In the genomic region with DNA sequence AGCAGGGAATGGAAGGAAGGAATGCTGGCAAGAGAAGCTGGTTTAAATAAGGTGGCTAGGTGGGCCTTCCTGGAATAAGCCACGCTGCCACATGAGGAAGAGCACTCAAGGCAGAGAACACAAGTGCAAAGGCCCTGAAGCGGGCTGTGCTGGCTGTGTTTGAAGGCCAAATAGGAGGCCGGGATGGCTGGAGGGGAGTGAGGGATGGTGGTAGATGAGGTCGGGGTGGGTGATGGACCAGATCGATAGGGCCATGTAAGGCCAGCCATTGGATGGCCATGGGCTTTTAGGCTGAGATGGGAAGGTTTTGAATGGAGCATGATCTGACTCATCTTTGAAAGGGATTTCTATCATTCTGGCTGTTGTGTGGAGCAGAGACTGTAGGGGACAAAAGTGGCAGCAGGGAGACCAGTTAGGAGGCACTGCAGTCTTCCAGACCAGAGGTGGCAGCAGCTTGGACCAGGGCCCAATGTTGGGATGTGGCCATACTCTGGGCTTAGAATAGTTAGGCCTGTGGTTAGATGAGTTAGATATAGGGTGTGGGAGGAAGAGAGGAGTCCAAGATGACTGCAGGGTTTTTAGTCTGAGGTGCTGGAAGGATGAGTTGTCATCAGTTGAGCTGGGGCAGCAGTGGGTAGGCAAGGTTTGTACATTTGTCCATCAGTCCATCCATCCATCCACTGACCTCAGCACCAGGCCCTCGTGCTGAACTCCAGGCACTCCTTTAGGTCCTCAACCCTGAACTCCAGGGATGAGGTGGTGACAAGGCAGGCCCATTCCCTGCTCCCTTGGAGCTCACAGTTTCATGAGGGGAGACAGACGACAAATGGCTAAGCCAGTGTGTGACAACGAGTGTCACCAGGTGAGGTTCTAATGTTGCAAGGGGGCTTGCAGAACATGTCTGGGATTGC, we compare ENCODE assay signal across 16 cellular contexts. TPM values are rescaled to one million over a fixed set of nuclear protein-coding genes. Genes with fewer than 3 reads are reported as not detected.
DNase-seq lines count a peak whose midpoint lies in the region; ATAC-seq and TF ChIP-seq lines count a peak whose summit lies in the region.
"Had no signal": no experiment of that assay in that cellular context is flagged by ENCODE, and none has a peak within 500 bp of the region (broad histone marks: within the 10 kb centered on the region; RNA-seq: fewer than 3 reads in every experiment).

No MANE protein-coding gene starts in this region.

- H3K36me3 ChIP-seq in IMR-90 (ENCODE audit: control insufficient read depth, insufficient read depth, low read length) (peaks cover 70% of the 10 kb centered on the region), heart left ventricle (peaks cover 5 to 100% (median 97%) of the 10 kb centered on the region in 9 donors), testis (ENCODE audit: low read depth, missing control alignments) (no peaks in the 10 kb centered on the region), lower lobe of right lung (peaks cover 95% of the 10 kb centered on the region)
- H3K36me3 ChIP-seq: uterus had no signal

- H4K91ac ChIP-seq in IMR-90 (ENCODE audit: insufficient read depth, low read depth, low read length) = peak overlapping the region; percentile 47; the same call in 1 of the 2 replicates

- H3K4me1 ChIP-seq in IMR-90 (ENCODE audit: control insufficient read depth, insufficient read depth, low read length) = peaks cover 30% of the 10 kb centered on the region
- H3K4me1 ChIP-seq in heart left ventricle = peaks cover 0 to 55% (median 27%) of the 10 kb centered on the region in 12 donors
- H3K4me1 ChIP-seq in testis = peaks cover 78% of the 10 kb centered on the region
- peaks cover 37% of the 10 kb centered on the region for H3K4me1 ChIP-seq in lower lobe of right lung
- H3K4me1 ChIP-seq: HAP-1, parathyroid adenoma, uterus had no signal

- no peaks in the 10 kb centered on the region for H3K9me3 ChIP-seq in IMR-90 (ENCODE audit: control insufficient read depth, insufficient read depth, low read length)
- no peaks in the 10 kb centered on the region for H3K9me3 ChIP-seq in heart left ventricle
- no peaks in the 10 kb centered on the region for H3K9me3 ChIP-seq in testis
- no peaks in the 10 kb centered on the region for H3K9me3 ChIP-seq in lower lobe of right lung
- H3K9me3 ChIP-seq: HAP-1, uterus had no signal

- no peak overlapping the region for H3K18ac ChIP-seq in IMR-90 (ENCODE audit: low read depth, low read length)

- peak overlapping the region; percentile 35 for H2AK5ac ChIP-seq in IMR-90 (ENCODE audit: low read depth, low read length)

- no peak overlapping the region for H2BK120ac ChIP-seq in IMR-90 (ENCODE audit: low read depth, low read length)

- H3K27me3 ChIP-seq in IMR-90 (ENCODE audit: control insufficient read depth, insufficient read depth, low read length) = no peaks in the 10 kb centered on the region
- H3K27me3 ChIP-seq in heart left ventricle = no peaks in the 10 kb centered on the region
- H3K27me3 ChIP-seq in testis = no peaks in the 10 kb centered on the region
- H3K27me3 ChIP-seq in lower lobe of right lung (ENCODE audit: low read depth) = no peaks in the 10 kb centered on the region
- H3K27me3 ChIP-seq: uterus had no signal

- H3K4me2 ChIP-seq in IMR-90 (ENCODE audit: low read depth, low read length) = no peak overlapping the region

- WGBS in IMR-90 (ENCODE audit: extremely low coverage in 2 of 2, insufficient read length in 1 of 2), 2 experiments = 100% methylated on average over 2 of the region's 8 CpGs; no CpG with 5 or more reads in 1 of the 2 experiments
- 82 to 90% (median 84%) methylated on average over 8 of the region's 8 CpGs for WGBS in heart left ventricle, 4 donors
- WGBS in testis, 2 donors = 79 to 87% methylated on average over 8 of the region's 8 CpGs

- POLR2A ChIA-PET in IMR-90 (lab: Charles Lee; ENCODE audit: unreplicated experiment) = no interaction called here

- TF ChIP-seq RAD21 in IMR-90 (IDR thresholded peaks at IDR 0.05; ENCODE audit: low read length) = no peak

- H3K23ac ChIP-seq in IMR-90 (ENCODE audit: low read depth, low read length) = 0 out of 2 replicates have a peak overlapping the region, but pooled peaks have one; percentile 38

- peak overlapping the region; percentile 36; the same call in 1 of the 2 replicates for H3K4ac ChIP-seq in IMR-90 (ENCODE audit: low read depth, low read length)

- 0 out of 2 replicates have a peak overlapping the region, but pooled peaks have one; percentile 0 for H3K27ac ChIP-seq in IMR-90 (ENCODE audit: insufficient read depth, low read length)
- peak overlapping the region in 8 of 12 donors; percentile 18 to 86 (median 40) for H3K27ac ChIP-seq in heart left ventricle
- peak overlapping the region; percentile 32 to 59 for H3K27ac ChIP-seq in testis
- no peak overlapping the region for H3K27ac ChIP-seq in lower lobe of right lung
- H3K27ac ChIP-seq: parathyroid adenoma, uterus had no signal

- intact Hi-C loops in IMR-90 (cut with micrococcal nuclease) = no loop called here
- intact Hi-C loops in heart left ventricle (cut with DNase I) = no loop called here
- intact Hi-C loops in testis (cut with DNase I; ENCODE audit: low total_unique reads) = no loop called here
- intact Hi-C loops in lower lobe of right lung (cut with DNase I) = no loop called here

- H2AFZ ChIP-seq in IMR-90 (replicated peaks; ENCODE audit: low read length, poor library complexity) = no peak overlapping the region
- H2AFZ ChIP-seq: parathyroid adenoma had no signal

- H2BK20ac ChIP-seq in IMR-90 (ENCODE audit: low read depth, low read length) = no peak overlapping the region; the same call in 1 of the 2 replicates

- peaks cover 37% of the 10 kb centered on the region for H3K9me1 ChIP-seq in IMR-90 (ENCODE audit: insufficient read depth, low read length)

- dilution Hi-C loops in IMR-90 (cut with HindIII; ENCODE audit: low sequenced_read_pairs, unreplicated experiment) = no loop called here

- peak; percentile 65 for DNase-seq in IMR-90
- DNase-seq in amniotic epithelial cell (ENCODE audit: low read depth) = peak; percentile 85
- DNase-seq in heart left ventricle = peak in 1 of 5 donors; percentile 72
- DNase-seq in testis = no peak
- DNase-seq in T-helper 1 cell = no peak
- DNase-seq in stimulated activated CD4-positive, alpha-beta T cell treated with anti-CD3 and anti-CD28 coated beads, Interleukin-4, amount 100 ng/mL, for 1 hour = no peak
- DNase-seq in lower lobe of right lung = no peak
- DNase-seq: activated CD4-positive, alpha-beta T cell treated with anti-CD3 and anti-CD28 coated beads for 4 hours; activated naive CD4-positive, alpha-beta T cell; DMS79; effector CD4-positive, alpha-beta T cell; NCI-H1694 treated with DMSO at 0.1 percent for 48 hours; SHP77 treated with DMSO at 0.1 percent for 48 hours; uterus had no signal

- no peak overlapping the region for H3K56ac ChIP-seq in IMR-90 (ENCODE audit: extremely low read depth, insufficient read depth, low read length)

- peak overlapping the region in 1 of 2 experiments; percentile 46; a peak in 2 of 4 replicates for H4K8ac ChIP-seq in IMR-90 (ENCODE audit: low read depth in 2 of 2, low read length in 2 of 2)

- H2BK5ac ChIP-seq in IMR-90 (ENCODE audit: low read depth, low read length, poor library complexity, severe bottlenecking) = peak overlapping the region; percentile 53

- H3K4me3 ChIP-seq in IMR-90 (ENCODE audit: insufficient read depth, low read depth, low read length) = no peak overlapping the region
- H3K4me3 ChIP-seq in heart left ventricle = no peak overlapping the region
- H3K4me3 ChIP-seq in testis = no peak overlapping the region
- no peak overlapping the region for H3K4me3 ChIP-seq in lower lobe of right lung
- H3K4me3 ChIP-seq: HAP-1, uterus had no signal

- CTCF ChIA-PET in IMR-90 (lab: Yijun Ruan, JAX) = no interaction called here

- H3K14ac ChIP-seq in IMR-90 (replicated peaks; ENCODE audit: low read depth, low read length) = 0 out of 2 replicates have a peak overlapping the region, but pooled peaks have one; percentile 29

- peak overlapping the region; percentile 34; the same call in 1 of the 2 replicates for H4K5ac ChIP-seq in IMR-90 (ENCODE audit: low read depth, low read length)

- no TSS peak for BruUV-seq in IMR-90 (replicated peaks; lab: Mats Ljungman, UMichigan)

- H3K79me1 ChIP-seq in IMR-90 (ENCODE audit: low read depth in 1 of 2, low read length in 2 of 2) = peaks cover 52 to 86% of the 10 kb centered on the region in 2 experiments

- in situ Hi-C loops in IMR-90 (cut with MboI; ENCODE audit: low sequenced_read_pairs) = no loop called here

- H2AK9ac ChIP-seq in IMR-90 (replicated peaks; ENCODE audit: low read depth, low read length, poor library complexity) = no peak overlapping the region

- H2BK15ac ChIP-seq in IMR-90 (ENCODE audit: low read depth, low read length) = no peak overlapping the region

- TF ChIP-seq POLR2A in IMR-90 (IDR thresholded peaks at IDR 0.05; ENCODE audit: low read depth, low read length) (no peak), heart left ventricle (IDR thresholded peaks at IDR 0.05) (no peak), testis (IDR thresholded peaks at IDR 0.05) (no peak)

- H4K20me1 ChIP-seq in IMR-90 (ENCODE audit: insufficient read depth, low read length) = peaks cover 29% of the 10 kb centered on the region

- TF ChIP-seq CTCF in IMR-90 (conservative IDR thresholded peaks at IDR 0.05; ENCODE audit: low read depth, low read length) (0 out of 2 replicates have a peak, but pooled peaks have one; percentile 19), heart left ventricle (IDR thresholded peaks at IDR 0.05) (no peak), testis (IDR thresholded peaks at IDR 0.05) (no peak), lower lobe of right lung (IDR thresholded peaks at IDR 0.05) (no peak)

- H3K9ac ChIP-seq in IMR-90 (ENCODE audit: low read depth, low read length) = no peak overlapping the region
- H3K9ac ChIP-seq: parathyroid adenoma had no signal

- ATAC-seq in IMR-90 (ENCODE audit: low read depth) = peak; percentile 31
- ATAC-seq in heart left ventricle = peak in 3 of 4 donors; percentile 31 to 76 (median 66)
- no peak for ATAC-seq in lower lobe of right lung

TF ChIP-seq in IMR-90, 13 proteins besides CTCF, POLR2A, EP300 and RAD21:
- TF ChIP-seq MAFK (IDR thresholded peaks at IDR 0.05; ENCODE audit: low read depth, low read length) (no peak), CEBPB (IDR thresholded peaks at IDR 0.05; ENCODE audit: low read depth, low read length) (no peak), FOS (IDR thresholded peaks at IDR 0.05; ENCODE audit: low read depth, low read length) (no peak), BHLHE40 (IDR thresholded peaks at IDR 0.05; ENCODE audit: low read depth, low read length) (no peak)

RNA-seq across cellular contexts. Expression of a gene that starts 30.3 kb away (rescaled TPM):
- total RNA-seq in IMR-90 (2012; rRNA removed) = 30.3 and 30.5 TPM in 2 replicates
- polyA plus RNA-seq in IMR-90 (2012; rRNA removed) = 80.4 and 101 TPM in 2 replicates
- 41.4 and 74.0 TPM in 2 replicates for polyA plus RNA-seq in IMR-90 (2012; cell fraction: cytosol; rRNA removed)
- polyA plus RNA-seq in IMR-90 (2012; cell fraction: nucleus; rRNA removed; ENCODE audit: low replicate concordance) = 81.4 and 121 TPM in 2 replicates
- total RNA-seq in heart left ventricle = 100 to 1,000 TPM in 2 of 9 donors, 10 to 100 TPM in 7; 50.2 to 156 (median 68.5) TPM
- 10 to 100 TPM; 32.1 to 53.5 TPM for polyA plus RNA-seq in heart left ventricle
- 100 to 1,000 TPM; 167 to 174 TPM for total RNA-seq in testis
- 55.0 TPM for polyA plus RNA-seq in testis (ENCODE audit: insufficient read depth, low read depth, low replicate concordance)
- 117 TPM for total RNA-seq in lower lobe of right lung

Comparison
In these comparisons a context has a peak if more than half of its experiments do, and no peak if none do; other contexts are left out.
1. ATAC-seq: peak in IMR-90 (single experiment) and heart left ventricle (3 of 4); none in lower lobe of right lung (0 of 2).
2. DNase-seq: peak in IMR-90 (single experiment) and amniotic epithelial cell (single experiment); none in testis (single experiment), T-helper 1 cell (0 of 5), stimulated activated CD4-positive, alpha-beta T cell treated with anti-CD3 and anti-CD28 coated beads, Interleukin-4, amount 100 ng/mL, for 1 hour (single experiment) and lower lobe of right lung (single experiment).